Comparison of ENCODE assay signal across 23 cellular contexts in genomic region chr10:119272736-119273135, GRCh38.
DNase-seq lines count a peak whose midpoint lies in the region; ATAC-seq and TF ChIP-seq lines count a peak whose summit lies in the region.
"Had no signal": no experiment of that assay in that cellular context is flagged by ENCODE, and none has a peak within 500 bp of the region (broad histone marks: within the 10 kb centered on the region; RNA-seq: fewer than 3 reads in every experiment).

No MANE protein-coding gene starts in this region.

- no peak for ATAC-seq in activated B cell treated with CpG ODN at 0.5 μM for 24 hours (ENCODE audit: low read depth)
- ATAC-seq in memory B cell (ENCODE audit: low read depth): no peak
- no peak for ATAC-seq in stimulated activated memory B cell treated with anti-CD40 and anti-IgM and Interleukin-4, amounts not matched to agents 10 μg/mL and 1 μg/mL and 100 μg/mL, for 72 hours
- no peak for ATAC-seq in GM21786 (IDR thresholded peaks at IDR 0.05; ENCODE audit: unreplicated experiment)
- no peak for ATAC-seq in GM21423 (IDR thresholded peaks at IDR 0.05; ENCODE audit: unreplicated experiment)
- ATAC-seq: GM12878; left colon; pancreas; stimulated activated effector memory CD8-positive, alpha-beta T cell treated with anti-CD3 and anti-CD28 coated beads, Interleukin-12 subunit alpha, Interleukin-12 subunit beta, amount 100 ng/mL, for 72 hours had no signal

- H3K9me3 Mint-ChIP-seq in CD4-positive, alpha-beta memory T cell: no peaks in the 10 kb centered on the region
- H3K9me3 Mint-ChIP-seq in activated B cell treated with CpG ODN at 0.5 μM for 24 hours: no peaks in the 10 kb centered on the region
- no peaks in the 10 kb centered on the region for H3K9me3 Mint-ChIP-seq in memory B cell
- H3K9me3 Mint-ChIP-seq in stimulated activated memory B cell treated with anti-CD40 and anti-IgM and Interleukin-4, amounts not matched to agents 10 μg/mL and 1 μg/mL and 100 μg/mL, for 72 hours: no peaks in the 10 kb centered on the region
- H3K9me3 Mint-ChIP-seq: activated CD4-positive, alpha-beta memory T cell treated with anti-CD3 and anti-CD28 coated beads for 36 hours; stimulated activated effector memory CD8-positive, alpha-beta T cell treated with anti-CD3 and anti-CD28 coated beads, Interleukin-12 subunit alpha, Interleukin-12 subunit beta, amount 100 ng/mL, for 72 hours had no signal

- no peak for TF ChIP-seq CTCF in activated B cell treated with CpG ODN at 0.5 μM for 24 hours (IDR thresholded peaks at IDR 0.05)

- no peak for DNase-seq in CD4-positive, alpha-beta memory T cell
- no peak for DNase-seq in activated B cell treated with CpG ODN at 0.5 μM for 24 hours
- no peak for DNase-seq in memory B cell (ENCODE audit: low spot score in 2 of 2)
- DNase-seq in kidney glomerular epithelial cell (lab: John Stamatoyannopoulos, UW): no peak
- no peak for DNase-seq in cortex of kidney (lab: John Stamatoyannopoulos, UW)
- DNase-seq: activated CD4-positive, alpha-beta memory T cell treated with anti-CD3 and anti-CD28 coated beads for 36 hours; activated naive CD4-positive, alpha-beta T cell; amniotic stem cell; dorsolateral prefrontal cortex; erythroblast; left colon; NCI-H1048; NCI-H187 treated with DMSO at 0.1 percent for 48 hours; NCI-H345; OCI-M1; pancreas; T-helper 2 cell had no signal

- peaks cover 28 to 93% (median 65%) of the 10 kb centered on the region in 4 donors for H3K4me1 Mint-ChIP-seq in CD4-positive, alpha-beta memory T cell
- peaks cover 87% of the 10 kb centered on the region for H3K4me1 Mint-ChIP-seq in activated B cell treated with CpG ODN at 0.5 μM for 24 hours
- H3K4me1 Mint-ChIP-seq in memory B cell: peaks cover 57% of the 10 kb centered on the region
- peaks cover 77% of the 10 kb centered on the region for H3K4me1 Mint-ChIP-seq in stimulated activated memory B cell treated with anti-CD40 and anti-IgM and Interleukin-4, amounts not matched to agents 10 μg/mL and 1 μg/mL and 100 μg/mL, for 72 hours

- no peak overlapping the region for H3K4me3 Mint-ChIP-seq in CD4-positive, alpha-beta memory T cell
- H3K4me3 Mint-ChIP-seq in activated B cell treated with CpG ODN at 0.5 μM for 24 hours: no peak overlapping the region
- H3K4me3 Mint-ChIP-seq in memory B cell: no peak overlapping the region
- no peak overlapping the region for H3K4me3 Mint-ChIP-seq in stimulated activated memory B cell treated with anti-CD40 and anti-IgM and Interleukin-4, amounts not matched to agents 10 μg/mL and 1 μg/mL and 100 μg/mL, for 72 hours
- H3K4me3 Mint-ChIP-seq: activated CD4-positive, alpha-beta memory T cell treated with anti-CD3 and anti-CD28 coated beads for 36 hours; stimulated activated effector memory CD8-positive, alpha-beta T cell treated with anti-CD3 and anti-CD28 coated beads, Interleukin-12 subunit alpha, Interleukin-12 subunit beta, amount 100 ng/mL, for 72 hours had no signal

- H3K9me3 ChIP-seq in CD4-positive, alpha-beta memory T cell (ENCODE audit: control insufficient read depth in 1 of 2, low read length in 2 of 2): no peaks in the 10 kb centered on the region
- H3K9me3 ChIP-seq: pancreas had no signal

- H3K4me1 ChIP-seq in CD4-positive, alpha-beta memory T cell (ENCODE audit: insufficient read depth, low read length): peaks cover 63% of the 10 kb centered on the region

- POLR2A ChIA-PET in CD4-positive, alpha-beta memory T cell (lab: Charles Lee; ENCODE audit: partially characterized antibody): interaction anchor here (0.6 to 5.3 kb wide), 3 partner anchors 20 to 230 kb away, joined by 3 to 58 read pairs (median 4); no protein-coding TSS in a partner anchor
- POLR2A ChIA-PET in activated B cell treated with CpG ODN at 0.5 μM for 24 hours (lab: Charles Lee): interaction anchor here (1.2 to 2.6 kb wide), 3 partner anchors 9 to 65 kb away, joined by 3 to 18 read pairs (median 7); partner anchors contain the start of gene GRK5

- H3K36me3 ChIP-seq in CD4-positive, alpha-beta memory T cell (ENCODE audit: insufficient read depth, low read length): no peaks in the 10 kb centered on the region
- H3K36me3 ChIP-seq: cardiac muscle cell, pancreas had no signal

- no peaks in the 10 kb centered on the region for H3K27me3 ChIP-seq in CD4-positive, alpha-beta memory T cell (ENCODE audit: insufficient read depth, low read length)
- H3K27me3 ChIP-seq: cardiac muscle cell, dorsolateral prefrontal cortex, pancreas had no signal

- intact Hi-C loops in CD4-positive, alpha-beta memory T cell (cut with micrococcal nuclease): no loop called here
- intact Hi-C loops in activated B cell treated with CpG ODN at 0.5 μM for 24 hours (cut with micrococcal nuclease): no loop called here

- H3K4me3 ChIP-seq in CD4-positive, alpha-beta memory T cell (ENCODE audit: low read length in 2 of 2): no peak overlapping the region
- H3K4me3 ChIP-seq: cardiac muscle cell, dorsolateral prefrontal cortex, GM12878, pancreas had no signal

- CTCF ChIA-PET in CD4-positive, alpha-beta memory T cell (lab: Charles Lee; ENCODE audit: partially characterized antibody): interaction anchor here (0.7 to 4.4 kb wide), 6 partner anchors 10 to 217 kb away, joined by 3 to 38 read pairs (median 5); partner anchors contain the start of gene GRK5
- CTCF ChIA-PET in activated B cell treated with CpG ODN at 0.5 μM for 24 hours (lab: Charles Lee): interaction anchor here (1.0 to 1.6 kb wide), 2 partner anchors 34 to 217 kb away, joined by 3 to 4 read pairs; no protein-coding TSS in a partner anchor

- no peak overlapping the region for H3K27ac ChIP-seq in CD4-positive, alpha-beta memory T cell (ENCODE audit: low read depth, low read length)
- H3K27ac ChIP-seq: cardiac muscle cell had no signal

- H3K27ac Mint-ChIP-seq in CD4-positive, alpha-beta memory T cell: peak overlapping the region in 6 of 7 donors; percentile 51 to 96 (median 69)
- peak overlapping the region; percentile 96 for H3K27ac Mint-ChIP-seq in activated B cell treated with CpG ODN at 0.5 μM for 24 hours
- H3K27ac Mint-ChIP-seq in memory B cell: peak overlapping the region; percentile 100
- peak overlapping the region; percentile 92 for H3K27ac Mint-ChIP-seq in stimulated activated memory B cell treated with anti-CD40 and anti-IgM and Interleukin-4, amounts not matched to agents 10 μg/mL and 1 μg/mL and 100 μg/mL, for 72 hours
- H3K27ac Mint-ChIP-seq: activated CD4-positive, alpha-beta memory T cell treated with anti-CD3 and anti-CD28 coated beads for 36 hours; stimulated activated effector memory CD8-positive, alpha-beta T cell treated with anti-CD3 and anti-CD28 coated beads, Interleukin-12 subunit alpha, Interleukin-12 subunit beta, amount 100 ng/mL, for 72 hours had no signal

- no peaks in the 10 kb centered on the region for H3K27me3 Mint-ChIP-seq in CD4-positive, alpha-beta memory T cell
- H3K27me3 Mint-ChIP-seq in activated B cell treated with CpG ODN at 0.5 μM for 24 hours: no peaks in the 10 kb centered on the region
- H3K27me3 Mint-ChIP-seq in memory B cell: no peaks in the 10 kb centered on the region
- no peaks in the 10 kb centered on the region for H3K27me3 Mint-ChIP-seq in stimulated activated memory B cell treated with anti-CD40 and anti-IgM and Interleukin-4, amounts not matched to agents 10 μg/mL and 1 μg/mL and 100 μg/mL, for 72 hours
- H3K27me3 Mint-ChIP-seq: activated CD4-positive, alpha-beta memory T cell treated with anti-CD3 and anti-CD28 coated beads for 36 hours had no signal

- H3K36me3 Mint-ChIP-seq in CD4-positive, alpha-beta memory T cell: peaks cover 0 to 10% of the 10 kb centered on the region in 2 donors
- H3K36me3 Mint-ChIP-seq in activated B cell treated with CpG ODN at 0.5 μM for 24 hours (ENCODE audit: low read depth) (peaks cover 4% of the 10 kb centered on the region), memory B cell (peaks cover 5% of the 10 kb centered on the region)
- peaks cover 7% of the 10 kb centered on the region for H3K36me3 Mint-ChIP-seq in stimulated activated memory B cell treated with anti-CD40 and anti-IgM and Interleukin-4, amounts not matched to agents 10 μg/mL and 1 μg/mL and 100 μg/mL, for 72 hours
- H3K36me3 Mint-ChIP-seq: activated CD4-positive, alpha-beta memory T cell treated with anti-CD3 and anti-CD28 coated beads for 36 hours had no signal
